8 cellular contexts compared by ENCODE assay signal in the genomic region with DNA sequence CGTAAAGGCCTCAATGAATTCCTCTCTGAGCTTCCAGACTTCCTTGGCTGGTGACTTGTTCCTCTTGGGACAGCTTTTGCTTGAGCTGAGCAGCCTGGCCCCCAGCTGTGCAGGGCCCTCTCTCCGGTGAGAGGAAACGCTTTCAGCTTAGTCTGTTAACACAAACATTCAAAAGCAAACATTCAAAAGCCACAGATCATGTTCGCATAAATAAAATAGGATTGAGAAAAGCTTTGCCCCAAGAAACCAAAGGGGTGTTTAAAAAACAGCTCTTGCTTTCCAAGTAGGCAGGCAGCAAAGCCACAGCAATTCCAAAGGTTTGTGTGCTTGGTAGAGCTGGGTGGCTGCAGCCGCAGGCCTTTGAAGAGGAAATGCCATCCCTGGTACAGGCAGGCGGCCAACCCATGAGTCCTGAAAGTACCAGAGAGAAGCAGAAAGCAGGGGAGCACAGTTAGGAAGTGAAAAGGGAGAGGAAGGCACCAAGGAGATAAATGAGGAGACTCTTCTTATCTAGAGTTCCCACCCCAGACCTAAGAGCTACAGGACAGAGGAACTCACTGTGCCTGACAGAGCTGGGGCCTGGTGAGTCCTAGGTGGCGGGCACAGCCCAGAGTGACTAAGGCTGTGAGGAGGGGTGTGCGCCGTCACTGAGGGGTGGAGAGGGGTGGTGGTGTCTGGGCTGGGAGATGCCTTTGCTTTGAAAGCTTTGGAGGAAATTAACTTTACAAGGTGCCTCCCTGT. TPM values are rescaled to one million over a fixed set of nuclear protein-coding genes. Genes with fewer than 3 reads are reported as not detected.
DNase-seq lines count a peak whose midpoint lies in the region; ATAC-seq and TF ChIP-seq lines count a peak whose summit lies in the region.

No MANE protein-coding gene starts in this region.

- no peak for TF ChIP-seq CTCF in stomach (IDR thresholded peaks at IDR 0.05)

- H3K4me1 ChIP-seq in stomach, result peaks cover 11 to 20% (median 15%) of the 10 kb centered on the region in 4 donors

- ATAC-seq in GM19397 (IDR thresholded peaks at IDR 0.05; ENCODE audit: unreplicated experiment) (no peak), HG03342 (IDR thresholded peaks at IDR 0.05; ENCODE audit: unreplicated experiment) (no peak)

- intact Hi-C loops in stomach (cut with DNase I; ENCODE audit: low total_unique reads), result no loop called here

- no peak overlapping the region for H3K27ac Mint-ChIP-seq in T-helper 2 cell treated with Interferon-gamma antibody and Interleukin-4, amounts not matched to agents 5 μg/mL and 100 μg/mL, for 36 hours

- TF ChIP-seq POLR2A in stomach (IDR thresholded peaks at IDR 0.05), result no peak

- no peaks in the 10 kb centered on the region for H3K4me1 Mint-ChIP-seq in T-helper 2 cell treated with Interferon-gamma antibody and Interleukin-4, amounts not matched to agents 5 μg/mL and 100 μg/mL, for 36 hours (ENCODE audit: low read depth)

- peaks cover 3% of the 10 kb centered on the region for H3K9me3 Mint-ChIP-seq in T-helper 2 cell treated with Interferon-gamma antibody and Interleukin-4, amounts not matched to agents 5 μg/mL and 100 μg/mL, for 36 hours

- no peak overlapping the region for H3K4me3 Mint-ChIP-seq in T-helper 2 cell treated with Interferon-gamma antibody and Interleukin-4, amounts not matched to agents 5 μg/mL and 100 μg/mL, for 36 hours

- TF ChIP-seq EP300 in stomach (IDR thresholded peaks at IDR 0.05), result no peak

- WGBS in stomach, 5 donors, result 25 to 42% (median 35%) methylated on average over 9 of the region's 9 CpGs

- no peaks in the 10 kb centered on the region for H3K9me3 ChIP-seq in stomach

- peaks cover 5% of the 10 kb centered on the region for H3K36me3 Mint-ChIP-seq in T-helper 2 cell treated with Interferon-gamma antibody and Interleukin-4, amounts not matched to agents 5 μg/mL and 100 μg/mL, for 36 hours (ENCODE audit: low read depth)

- peak overlapping the region; percentile 70 to 82 (median 78) for H3K27ac ChIP-seq in stomach

- no peaks in the 10 kb centered on the region for H3K27me3 ChIP-seq in stomach

- no peaks in the 10 kb centered on the region for H3K36me3 ChIP-seq in stomach

- no peak overlapping the region for H3K4me3 ChIP-seq in stomach

- no peaks in the 10 kb centered on the region for H3K27me3 Mint-ChIP-seq in T-helper 2 cell treated with Interferon-gamma antibody and Interleukin-4, amounts not matched to agents 5 μg/mL and 100 μg/mL, for 36 hours (ENCODE audit: low read depth)

- peak; percentile 94 for DNase-seq in HT1080 (ENCODE audit: low read depth)
- peak; percentile 78 for DNase-seq in amniotic stem cell (lab: John Stamatoyannopoulos, UW)
- peak; percentile 72 for DNase-seq in hepatic stellate cell (ENCODE audit: low spot score)
- DNase-seq in stomach, result peak; percentile 78
- DNase-seq in T-helper 2 cell treated with Interferon-gamma antibody and Interleukin-4, amounts not matched to agents 5 μg/mL and 100 μg/mL, for 36 hours (ENCODE audit: low spot score), result no peak
- DNase-seq in KG1 (lab: John Stamatoyannopoulos, UW), result no peak

RNA-seq across cellular contexts. Expression of a gene that starts 48.4 kb away (rescaled TPM):
- total RNA-seq in HT1080 (2014; rRNA removed; shearing (Covaris generic)), result 22.9 and 38.1 TPM in 2 replicates
- 367 and 414 TPM in 2 replicates for polyA plus RNA-seq in HT1080 (2015; cell fraction: cytosol; rRNA removed)
- polyA plus RNA-seq in HT1080 (2015; cell fraction: nucleus; rRNA removed), result 987 and 1,103 TPM in 2 replicates
- total RNA-seq in stomach, result 100 to 1,000 TPM in 1 of 5 donors, 10 to 100 TPM in 4; 17.0 to 123 (median 70.1) TPM
- polyA plus RNA-seq in stomach, result 10 to 100 TPM; 15.9 to 30.4 (median 22.7) TPM

Comparison
In these comparisons a context has a peak if more than half of its experiments do, and no peak if none do; other contexts are left out.
1. DNase-seq: peak in HT1080 (single experiment), amniotic stem cell (single experiment), hepatic stellate cell (single experiment) and stomach (single experiment); none in T-helper 2 cell treated with Interferon-gamma antibody and Interleukin-4, amounts not matched to agents 5 μg/mL and 100 μg/mL, for 36 hours (single experiment) and KG1 (single experiment).